In genomic region chr4:179664628-179665027, GRCh38 we compare ENCODE assay signal across 26 cellular contexts.
"Had no signal": no experiment of that assay in that cellular context is flagged by ENCODE, and none has a peak within 500 bp of the region (broad histone marks: within the 10 kb centered on the region; RNA-seq: fewer than 3 reads in every experiment).

No MANE protein-coding gene starts in this region.

- H3K9me3 Mint-ChIP-seq: neural progenitor cell, type B pancreatic cell had no signal

- H3K36me3 Mint-ChIP-seq: neural progenitor cell, type B pancreatic cell had no signal

- H3K4me1 ChIP-seq: colonic mucosa, foreskin keratinocyte, left ventricle myocardium inferior, lower lobe of right lung, neural progenitor cell, parathyroid adenoma, psoas muscle, right lobe of liver, suprapubic skin, thyroid gland, uterus had no signal

- H3K27me3 ChIP-seq: colonic mucosa, foreskin keratinocyte, neural progenitor cell, right lobe of liver, suprapubic skin, thyroid gland, uterus had no signal

- H3K9me3 ChIP-seq: colonic mucosa, lower lobe of right lung, psoas muscle, right lobe of liver, thyroid gland, uterus had no signal

- FAIRE-seq: endothelial cell of umbilical vein, kidney had no signal

- H3K36me3 ChIP-seq: colonic mucosa, left ventricle myocardium inferior, lower lobe of right lung, neural progenitor cell, right lobe of liver, suprapubic skin, thyroid gland, uterus had no signal

- H3K4me1 Mint-ChIP-seq: immature natural killer cell, neural progenitor cell had no signal

- H3K4me3 Mint-ChIP-seq: endodermal cell; immature natural killer cell; natural killer cell treated with Interleukin-12 subunit alpha and Interleukin-12 subunit beta and Interleukin-15 and Interleukin-18, amount 100 ng/mL, for 72 hours; neural progenitor cell; type B pancreatic cell had no signal

- H3K4me2 ChIP-seq: neural progenitor cell had no signal

- DNase-seq: colonic mucosa; dermis blood vessel endothelial cell; endodermal cell; erythroblast; foreskin keratinocyte; immature natural killer cell; kidney; left cardiac atrium; left ventricle myocardium inferior; lower lobe of right lung; mesenchymal stem cell; midbrain; occipital lobe; psoas muscle; retina; right lobe of liver; stimulated activated CD4-positive, alpha-beta T cell treated with anti-CD3 and anti-CD28 coated beads, Interleukin-4, amount 100 ng/mL, for 24 hours; stimulated activated naive CD4-positive, alpha-beta T cell; thyroid gland; uterus had no signal

- H3K27me3 Mint-ChIP-seq: natural killer cell treated with Interleukin-12 subunit alpha and Interleukin-12 subunit beta and Interleukin-15 and Interleukin-18, amount 100 ng/mL, for 72 hours; type B pancreatic cell had no signal

- H2AFZ ChIP-seq: neural progenitor cell, parathyroid adenoma had no signal

- H3K27ac Mint-ChIP-seq: immature natural killer cell; natural killer cell treated with Interleukin-12 subunit alpha and Interleukin-12 subunit beta and Interleukin-15 and Interleukin-18, amount 100 ng/mL, for 72 hours; neural progenitor cell; type B pancreatic cell had no signal

- ATAC-seq: foreskin keratinocyte, left cardiac atrium, psoas muscle, right lobe of liver had no signal

- H3K9ac ChIP-seq: neural progenitor cell, parathyroid adenoma had no signal

- H3K27ac ChIP-seq: colonic mucosa, foreskin keratinocyte, left ventricle myocardium inferior, lower lobe of right lung, neural progenitor cell, parathyroid adenoma, psoas muscle, right lobe of liver, suprapubic skin, thyroid gland, uterus had no signal

- H3K4me3 ChIP-seq: colonic mucosa, left ventricle myocardium inferior, lower lobe of right lung, neural progenitor cell, psoas muscle, right lobe of liver, suprapubic skin, thyroid gland, uterus had no signal

- H3K79me2 ChIP-seq: parathyroid adenoma had no signal
